In genomic region chrX:68686684-68687045, GRCh38 we compare ENCODE assay signal across 10 cellular contexts. TPM values are rescaled to one million over a fixed set of nuclear protein-coding genes. Genes with fewer than 3 reads are reported as not detected.
DNase-seq lines count a peak whose midpoint lies in the region; ATAC-seq and TF ChIP-seq lines count a peak whose summit lies in the region.
"Had no signal": no experiment of that assay in that cellular context is flagged by ENCODE, and none has a peak within 500 bp of the region (broad histone marks: within the 10 kb centered on the region; RNA-seq: fewer than 3 reads in every experiment).

No MANE protein-coding gene starts in this region.

- H3K9me3 Mint-ChIP-seq in activated CD8-positive, alpha-beta memory T cell treated with anti-CD3 and anti-CD28 coated beads, Interleukin-2, amount 10 ng/mL, durations not matched to agents 7 days and 5 days (ENCODE audit: low read depth) = no peaks in the 10 kb centered on the region
- H3K9me3 Mint-ChIP-seq in activated T-cell treated with anti-CD3 and anti-CD28 coated beads, Interleukin-2, amount 50 U/mL, for 72 hours = no peaks in the 10 kb centered on the region
- H3K9me3 Mint-ChIP-seq in immature natural killer cell = peaks cover 0 to 4% (median 0%) of the 10 kb centered on the region in 6 donors
- peaks cover 7% of the 10 kb centered on the region for H3K9me3 Mint-ChIP-seq in osteocyte (ENCODE audit: unreplicated experiment)

- TF ChIP-seq CTCF in thyroid gland (IDR thresholded peaks at IDR 0.05) (no peak), osteocyte (IDR thresholded peaks at IDR 0.05) (no peak)

- no peaks in the 10 kb centered on the region for H3K4me1 ChIP-seq in thyroid gland

- TF ChIP-seq POLR2A in thyroid gland (IDR thresholded peaks at IDR 0.05) = no peak

- no peak overlapping the region for H3K27ac Mint-ChIP-seq in activated CD8-positive, alpha-beta memory T cell treated with anti-CD3 and anti-CD28 coated beads, Interleukin-2, amount 10 ng/mL, durations not matched to agents 7 days and 5 days
- H3K27ac Mint-ChIP-seq in activated T-cell treated with anti-CD3 and anti-CD28 coated beads, Interleukin-2, amount 50 U/mL, for 72 hours = no peak overlapping the region
- H3K27ac Mint-ChIP-seq in immature natural killer cell (no peak overlapping the region), osteocyte (ENCODE audit: unreplicated experiment) (no peak overlapping the region)

- WGBS in thyroid gland, 2 donors = 16 to 18% methylated on average over 11 of the region's 11 CpGs

- intact Hi-C loops in thyroid gland (cut with DNase I) = no loop called here

- H3K27ac ChIP-seq in thyroid gland = peak overlapping the region in 2 of 3 donors; percentile 33 to 63
- H3K27ac ChIP-seq: KMS-11 had no signal

- no peaks in the 10 kb centered on the region for H3K36me3 ChIP-seq in thyroid gland

- H3K27me3 ChIP-seq in thyroid gland = no peaks in the 10 kb centered on the region

- DNase-seq in activated CD8-positive, alpha-beta memory T cell treated with anti-CD3 and anti-CD28 coated beads, Interleukin-2, amount 10 ng/mL, durations not matched to agents 7 days and 5 days = no peak
- no peak for DNase-seq in activated CD8-positive, alpha-beta memory T cell treated with anti-CD3 and anti-CD28 coated beads, Interleukin-2, amount 50 U/mL, for 48 hours
- peak; percentile 7 to 26 for DNase-seq in activated T-cell treated with anti-CD3 and anti-CD28 coated beads, Interleukin-2, amount 50 U/mL, for 72 hours
- DNase-seq in immature natural killer cell = no peak
- DNase-seq in thyroid gland = no peak
- DNase-seq in NCI-H2029 treated with DMSO at 0.1 percent for 48 hours (lab: John Stamatoyannopoulos, UW) = no peak
- no peak for DNase-seq in osteocyte (ENCODE audit: extremely low spot score, unreplicated experiment)
- no peak for DNase-seq in HCEC 1CT
- DNase-seq: DMS153 had no signal

- ATAC-seq in activated CD8-positive, alpha-beta memory T cell treated with anti-CD3 and anti-CD28 coated beads, Interleukin-2, amount 10 ng/mL, durations not matched to agents 7 days and 5 days = peak; percentile 58
- peak; percentile 56 to 73 for ATAC-seq in activated T-cell treated with anti-CD3 and anti-CD28 coated beads, Interleukin-2, amount 50 U/mL, for 72 hours (replicated peaks in 1 of 2)

- peak overlapping the region; percentile 20 for H3K4me3 Mint-ChIP-seq in activated CD8-positive, alpha-beta memory T cell treated with anti-CD3 and anti-CD28 coated beads, Interleukin-2, amount 10 ng/mL, durations not matched to agents 7 days and 5 days
- H3K4me3 Mint-ChIP-seq in activated T-cell treated with anti-CD3 and anti-CD28 coated beads, Interleukin-2, amount 50 U/mL, for 72 hours = peak overlapping the region; percentile 75 to 77
- H3K4me3 Mint-ChIP-seq in immature natural killer cell (peak overlapping the region in 4 of 5 donors; percentile 49 to 79 (median 70)), osteocyte (ENCODE audit: unreplicated experiment) (no peak overlapping the region)

- H3K9me3 ChIP-seq in thyroid gland = no peaks in the 10 kb centered on the region

- H3K4me1 Mint-ChIP-seq in activated CD8-positive, alpha-beta memory T cell treated with anti-CD3 and anti-CD28 coated beads, Interleukin-2, amount 10 ng/mL, durations not matched to agents 7 days and 5 days = peaks cover 9% of the 10 kb centered on the region
- peaks cover 28% of the 10 kb centered on the region for H3K4me1 Mint-ChIP-seq in activated T-cell treated with anti-CD3 and anti-CD28 coated beads, Interleukin-2, amount 50 U/mL, for 72 hours (ENCODE audit: low read depth)
- H3K4me1 Mint-ChIP-seq in immature natural killer cell (peaks cover 8 to 10% of the 10 kb centered on the region in 2 donors), osteocyte (ENCODE audit: unreplicated experiment) (peaks cover 21% of the 10 kb centered on the region)

- H3K36me3 Mint-ChIP-seq in activated CD8-positive, alpha-beta memory T cell treated with anti-CD3 and anti-CD28 coated beads, Interleukin-2, amount 10 ng/mL, durations not matched to agents 7 days and 5 days = no peaks in the 10 kb centered on the region
- H3K36me3 Mint-ChIP-seq in activated T-cell treated with anti-CD3 and anti-CD28 coated beads, Interleukin-2, amount 50 U/mL, for 72 hours (ENCODE audit: insufficient read depth in 2 of 2) = no peaks in the 10 kb centered on the region
- no peaks in the 10 kb centered on the region for H3K36me3 Mint-ChIP-seq in immature natural killer cell
- no peaks in the 10 kb centered on the region for H3K36me3 Mint-ChIP-seq in osteocyte (ENCODE audit: unreplicated experiment)

- CTCF ChIA-PET in activated CD8-positive, alpha-beta memory T cell treated with anti-CD3 and anti-CD28 coated beads, Interleukin-2, amount 10 ng/mL, durations not matched to agents 7 days and 5 days (lab: Charles Lee) = no interaction called here

- H3K4me3 ChIP-seq in thyroid gland (replicated peaks in 1 of 3) = peak overlapping the region in 1 of 3 donors; percentile 5

- H3K27me3 Mint-ChIP-seq in activated CD8-positive, alpha-beta memory T cell treated with anti-CD3 and anti-CD28 coated beads, Interleukin-2, amount 10 ng/mL, durations not matched to agents 7 days and 5 days = peaks cover 18% of the 10 kb centered on the region
- H3K27me3 Mint-ChIP-seq in activated T-cell treated with anti-CD3 and anti-CD28 coated beads, Interleukin-2, amount 50 U/mL, for 72 hours (ENCODE audit: low read depth) = peaks cover 40% of the 10 kb centered on the region
- H3K27me3 Mint-ChIP-seq in immature natural killer cell (ENCODE audit: low read depth in 3 of 3) (peaks cover 0 to 18% (median 2%) of the 10 kb centered on the region in 3 donors), osteocyte (ENCODE audit: unreplicated experiment) (no peaks in the 10 kb centered on the region)

RNA-seq across cellular contexts. Expression of gene STARD8, which starts 39.2 kb away (rescaled TPM):
- total RNA-seq in activated CD8-positive, alpha-beta memory T cell treated with anti-CD3 and anti-CD28 coated beads, Interleukin-2, amount 10 ng/mL, durations not matched to agents 7 days and 5 days = 1 to 10 TPM in 1 of 2 experiments, under 1 TPM in 1; 0.64 to 2.3 TPM
- 1 to 10 TPM; 1.1 to 1.3 TPM for total RNA-seq in activated T-cell treated with anti-CD3 and anti-CD28 coated beads, Interleukin-2, amount 50 U/mL, for 72 hours
- polyA plus RNA-seq in immature natural killer cell = under 1 TPM in 2 of 3 donors, not detected in 1; 0.22 to 0.27 TPM
- total RNA-seq in thyroid gland (10 to 100 TPM; 10.5 to 35.6 (median 16.9) TPM), osteocyte (1.4 and 1.7 TPM in 2 replicates)

Comparison
In these comparisons a context has a peak if more than half of its experiments do, and no peak if none do; other contexts are left out.
1. DNase-seq: peak in activated T-cell treated with anti-CD3 and anti-CD28 coated beads, Interleukin-2, amount 50 U/mL, for 72 hours (2 of 2); none in activated CD8-positive, alpha-beta memory T cell treated with anti-CD3 and anti-CD28 coated beads, Interleukin-2, amount 10 ng/mL, durations not matched to agents 7 days and 5 days (single experiment), activated CD8-positive, alpha-beta memory T cell treated with anti-CD3 and anti-CD28 coated beads, Interleukin-2, amount 50 U/mL, for 48 hours (single experiment), immature natural killer cell (0 of 3), thyroid gland (0 of 2), NCI-H2029 treated with DMSO at 0.1 percent for 48 hours (single experiment), osteocyte (single experiment) and HCEC 1CT (single experiment).